Comparison of ENCODE assay signal across 9 cellular contexts in genomic region chr2:102070058-102070642, GRCh38.
A peak's percentile ranks its signal among the peaks of the same experiment; 100 is the strongest.
DNase-seq lines count a peak whose midpoint lies in the region; ATAC-seq and TF ChIP-seq lines count a peak whose summit lies in the region.
"Had no signal": no experiment of that assay in that cellular context is flagged by ENCODE, and none has a peak within 500 bp of the region (broad histone marks: within the 10 kb centered on the region; RNA-seq: fewer than 3 reads in every experiment).

No MANE protein-coding gene starts in this region.

- no peak overlapping the region for H3K4me3 ChIP-seq in esophagus (ENCODE audit: low read depth in 1 of 2, low read length in 2 of 2)
- H3K4me3 ChIP-seq in lung: no peak overlapping the region
- peak overlapping the region; percentile 26 to 38 for H3K4me3 ChIP-seq in tibial artery
- H3K4me3 ChIP-seq: PC-9 had no signal

- TF ChIP-seq CTCF in lung (IDR thresholded peaks at IDR 0.05; ENCODE audit: control extremely low read depth, extremely low read depth): no peak
- TF ChIP-seq CTCF in tibial artery (IDR thresholded peaks at IDR 0.05): no peak

- H3K9me3 ChIP-seq in esophagus (ENCODE audit: control insufficient read depth in 2 of 2, insufficient read depth in 1 of 2, low read depth in 1 of 2, low read length in 1 of 2) (peaks cover 0 to 3% of the 10 kb centered on the region in 2 donors), lung (ENCODE audit: control insufficient read depth in 2 of 2, insufficient read depth in 1 of 2, low read length in 1 of 2) (no peaks in the 10 kb centered on the region), tibial artery (no peaks in the 10 kb centered on the region)

- peak overlapping the region; percentile 25 to 81 for H3K27ac ChIP-seq in esophagus (ENCODE audit: low read depth in 2 of 2, low read length in 1 of 2)
- peak overlapping the region; percentile 83 to 87 for H3K27ac ChIP-seq in lung (ENCODE audit: low read depth in 1 of 2, low read length in 1 of 2)
- peak overlapping the region; percentile 79 to 86 for H3K27ac ChIP-seq in tibial artery
- H3K27ac ChIP-seq: PC-9 had no signal

- H3K4me1 ChIP-seq in esophagus (ENCODE audit: control insufficient read depth in 2 of 2, insufficient read depth in 2 of 2, low read length in 1 of 2) (no peaks in the 10 kb centered on the region), lung (ENCODE audit: control insufficient read depth in 2 of 2, insufficient read depth in 2 of 2, low read length in 2 of 2) (peaks cover 10 to 15% of the 10 kb centered on the region in 2 donors), tibial artery (peaks cover 0 to 51% (median 36%) of the 10 kb centered on the region in 4 donors)

- DNase-seq in M059J (ENCODE audit: low read depth) (peak; percentile 94), lung (ENCODE audit: low spot score) (peak; percentile 90), tibial artery (peak; percentile 84 to 96), SIG-M5 treated with dmso at 0.1 percent for 504 hours (lab: John Stamatoyannopoulos, UW; ENCODE audit: unreplicated experiment) (no peak)
- no peak for DNase-seq in activated naive CD4-positive, alpha-beta T cell treated with Interleukin-2 at 50 U/mL for 16 hours

- WGBS in esophagus, 2 donors: 33% methylated on average over 8 of the region's 8 CpGs
- WGBS in lung, 2 donors: 34 to 61% methylated on average over 8 of the region's 8 CpGs

- H3K36me3 ChIP-seq in esophagus (ENCODE audit: control insufficient read depth in 2 of 2, insufficient read depth in 2 of 2, low read length in 1 of 2): no peaks in the 10 kb centered on the region
- H3K36me3 ChIP-seq in lung (ENCODE audit: control insufficient read depth in 2 of 2, insufficient read depth in 2 of 2, low read length in 2 of 2): no peaks in the 10 kb centered on the region
- H3K36me3 ChIP-seq in tibial artery: no peaks in the 10 kb centered on the region

- ATAC-seq in lung (ENCODE audit: insufficient read depth, low FRiP score) (peak; percentile 89), HG02885 (IDR thresholded peaks at IDR 0.05; ENCODE audit: poor library complexity, unreplicated experiment) (no peak), GM21381 (IDR thresholded peaks at IDR 0.05; ENCODE audit: unreplicated experiment) (no peak)

- intact Hi-C loops in tibial artery (cut with DNase I; ENCODE audit: low total_unique reads): no loop called here

- no peaks in the 10 kb centered on the region for H3K27me3 ChIP-seq in esophagus (ENCODE audit: control insufficient read depth in 1 of 2, insufficient read depth in 2 of 2, low read length in 2 of 2)
- H3K27me3 ChIP-seq in lung (ENCODE audit: control insufficient read depth, insufficient read depth): no peaks in the 10 kb centered on the region
- no peaks in the 10 kb centered on the region for H3K27me3 ChIP-seq in tibial artery

Comparison
In these comparisons a context has a peak if more than half of its experiments do, and no peak if none do; other contexts are left out.
1. DNase-seq: peak in M059J (single experiment), lung (single experiment) and tibial artery (2 of 2); none in SIG-M5 treated with dmso at 0.1 percent for 504 hours (single experiment) and activated naive CD4-positive, alpha-beta T cell treated with Interleukin-2 at 50 U/mL for 16 hours (single experiment).
2. H3K4me3 ChIP-seq: peak in tibial artery (2 of 2); none in esophagus (0 of 2) and lung (single experiment).
3. Peak in every context shown above with its lines, with median percentiles within 50 percentile points of each other: H3K27ac ChIP-seq.